Comparison of ENCODE assay signal across 14 cellular contexts in genomic region chr3:115937054-115937453, GRCh38.
DNase-seq lines count a peak whose midpoint lies in the region; ATAC-seq and TF ChIP-seq lines count a peak whose summit lies in the region.
"Had no signal": no experiment of that assay in that cellular context is flagged by ENCODE, and none has a peak within 500 bp of the region (broad histone marks: within the 10 kb centered on the region; RNA-seq: fewer than 3 reads in every experiment).

No MANE protein-coding gene starts in this region.

- H3K9ac ChIP-seq in MM.1S (ENCODE audit: low read length), result no peak overlapping the region

- no peak for DNase-seq in cardiac muscle cell (ENCODE audit: low read depth in 1 of 2, low spot score in 1 of 2)
- DNase-seq in cardiac septum (ENCODE audit: low spot score), result no peak
- no peak for DNase-seq in MM.1S
- DNase-seq in choroid plexus epithelial cell (ENCODE audit: low read depth), result peak; percentile 33
- no peak for DNase-seq in upper lobe of right lung
- no peak for DNase-seq in NCI-H1417 (lab: John Stamatoyannopoulos, UW)
- DNase-seq in ovary, result no peak
- DNase-seq in cerebellar cortex (ENCODE audit: low spot score), result no peak
- DNase-seq: colonic mucosa; hypothalamus; mucosa of descending colon; NCI-H1048; NK-92 treated with Interleukin-12 subunit alpha and Interleukin-12 subunit beta, amount 100 ng/mL, for 24 hours had no signal

- no peaks in the 10 kb centered on the region for H4K20me1 ChIP-seq in MM.1S (ENCODE audit: insufficient read depth, low read length)

- no peaks in the 10 kb centered on the region for H3F3A ChIP-seq in MM.1S (ENCODE audit: insufficient read depth, low read length)

- H3K4me3 ChIP-seq in cardiac muscle cell (no peak overlapping the region), MM.1S (ENCODE audit: low read length) (no peak overlapping the region), choroid plexus epithelial cell (ENCODE audit: low read depth, low read length) (no peak overlapping the region), upper lobe of right lung (no peak overlapping the region), ovary (no peak overlapping the region)
- H3K4me3 ChIP-seq: colonic mucosa, mucosa of descending colon had no signal

- H3K79me2 ChIP-seq in MM.1S (ENCODE audit: low read length), result no peaks in the 10 kb centered on the region

- H3K27ac ChIP-seq in cardiac muscle cell (no peak overlapping the region), MM.1S (ENCODE audit: low read length) (no peak overlapping the region), upper lobe of right lung (no peak overlapping the region), ovary (no peak overlapping the region)
- H3K27ac ChIP-seq: colonic mucosa had no signal

- ATAC-seq in upper lobe of right lung, result no peak
- ATAC-seq: mucosa of descending colon; stimulated activated effector memory CD8-positive, alpha-beta T cell treated with anti-CD3 and anti-CD28 coated beads, Interleukin-12 subunit alpha, Interleukin-12 subunit beta, amount 100 ng/mL, for 72 hours had no signal

- H3K4me2 ChIP-seq in MM.1S (ENCODE audit: low read depth, low read length), result no peak overlapping the region

- H3K9me2 ChIP-seq in MM.1S (replicated peaks; ENCODE audit: insufficient read depth, low read length), result no peaks in the 10 kb centered on the region

- no peak for TF ChIP-seq EP300 in ovary (IDR thresholded peaks at IDR 0.05)

- H3K27me3 ChIP-seq in cardiac muscle cell, result no peaks in the 10 kb centered on the region
- no peaks in the 10 kb centered on the region for H3K27me3 ChIP-seq in MM.1S (replicated peaks; ENCODE audit: insufficient read depth, low read length)
- H3K27me3 ChIP-seq in upper lobe of right lung, result no peaks in the 10 kb centered on the region
- H3K27me3 ChIP-seq in ovary, result no peaks in the 10 kb centered on the region
- H3K27me3 ChIP-seq: colonic mucosa had no signal

- no peak for TF ChIP-seq POLR2A in ovary (IDR thresholded peaks at IDR 0.05)

- H3K36me3 ChIP-seq in cardiac muscle cell (no peaks in the 10 kb centered on the region), MM.1S (replicated peaks; ENCODE audit: insufficient read depth, low read length) (no peaks in the 10 kb centered on the region), upper lobe of right lung (no peaks in the 10 kb centered on the region), ovary (no peaks in the 10 kb centered on the region)
- H3K36me3 ChIP-seq: colonic mucosa had no signal

- H3K9me3 ChIP-seq in cardiac muscle cell (ENCODE audit: low read depth), result no peaks in the 10 kb centered on the region
- H3K9me3 ChIP-seq in MM.1S (replicated peaks; ENCODE audit: insufficient read depth, low read length), result no peaks in the 10 kb centered on the region
- no peaks in the 10 kb centered on the region for H3K9me3 ChIP-seq in upper lobe of right lung
- no peaks in the 10 kb centered on the region for H3K9me3 ChIP-seq in ovary
- H3K9me3 ChIP-seq: colonic mucosa, mucosa of descending colon had no signal

- peak; percentile 43 for TF ChIP-seq CTCF in cardiac muscle cell (IDR thresholded peaks at IDR 0.05; ENCODE audit: low read depth, low read length)
- TF ChIP-seq CTCF in MM.1S (IDR thresholded peaks at IDR 0.05; ENCODE audit: low read length), result 0 out of 2 replicates have a peak, but pooled peaks have one; percentile 19
- peak; percentile 62 for TF ChIP-seq CTCF in choroid plexus epithelial cell (conservative IDR thresholded peaks at IDR 0.05; ENCODE audit: low read depth, low read length)
- peak; percentile 19 for TF ChIP-seq CTCF in upper lobe of right lung (IDR thresholded peaks at IDR 0.05)
- TF ChIP-seq CTCF in ovary (IDR thresholded peaks at IDR 0.05), result no peak

- no peak overlapping the region for H2AFZ ChIP-seq in MM.1S (ENCODE audit: low read length)

- H3K4me1 ChIP-seq in cardiac muscle cell (ENCODE audit: low read depth) (peaks cover 4% of the 10 kb centered on the region), MM.1S (ENCODE audit: low read length) (no peaks in the 10 kb centered on the region), upper lobe of right lung (no peaks in the 10 kb centered on the region), ovary (ENCODE audit: insufficient read depth) (no peaks in the 10 kb centered on the region)
- H3K4me1 ChIP-seq: colonic mucosa had no signal

- intact Hi-C loops in cardiac septum (cut with DNase I) (no loop called here), upper lobe of right lung (cut with DNase I) (no loop called here), ovary (cut with DNase I) (no loop called here)

- 80 to 82% (median 82%) methylated on average over 2 of the region's 2 CpGs for WGBS in ovary, 3 donors

Comparison
In these comparisons a context has a peak if more than half of its experiments do, and no peak if none do; other contexts are left out.
1. CTCF ChIP-seq: peak in cardiac muscle cell (single experiment), MM.1S (single experiment), choroid plexus epithelial cell (single experiment) and upper lobe of right lung (single experiment); none in ovary (0 of 3).